ENCODE assay signal across 8 cellular contexts in genomic region chr6:53794073-53794719, GRCh38. TPM values are rescaled to one million over a fixed set of nuclear protein-coding genes. Genes with fewer than 3 reads are reported as not detected.
DNase-seq lines count a peak whose midpoint lies in the region; ATAC-seq and TF ChIP-seq lines count a peak whose summit lies in the region.

No MANE protein-coding gene starts in this region.

- DNase-seq in DMS53 treated with DMSO at 0.1 percent for 48 hours (lab: John Stamatoyannopoulos, UW; ENCODE audit: unreplicated experiment): peak; percentile 84
- peak; percentile 74 for DNase-seq in HT1080 (ENCODE audit: low read depth)
- DNase-seq in RKO (ENCODE audit: low spot score): peak; percentile 83
- peak; percentile 49 for DNase-seq in activated naive CD4-positive, alpha-beta T cell treated with anti-CD3 and anti-CD28 coated beads, Interleukin-2, amount 50 U/mL, for 16 hours
- peak; percentile 58 for DNase-seq in glutamatergic neuron
- DNase-seq in omental fat pad (ENCODE audit: low spot score): no peak
- peak; percentile 81 for DNase-seq in upper lobe of right lung

- peaks cover 17% of the 10 kb centered on the region for H3K9me3 Mint-ChIP-seq in glutamatergic neuron (ENCODE audit: unreplicated experiment)

- H3K27ac ChIP-seq in upper lobe of right lung: peak overlapping the region; percentile 72

- TF ChIP-seq CTCF in glutamatergic neuron (IDR thresholded peaks at IDR 0.05; ENCODE audit: partially characterized antibody, unreplicated experiment) (no peak), omental fat pad (IDR thresholded peaks at IDR 0.05) (no peak), upper lobe of right lung (IDR thresholded peaks at IDR 0.05) (peak; percentile 39)

- peak overlapping the region; percentile 11 for H3K27ac Mint-ChIP-seq in glutamatergic neuron (ENCODE audit: unreplicated experiment)

- no peaks in the 10 kb centered on the region for H3K36me3 Mint-ChIP-seq in glutamatergic neuron (ENCODE audit: unreplicated experiment)

- H3K4me3 Mint-ChIP-seq in glutamatergic neuron (ENCODE audit: unreplicated experiment): peak overlapping the region; percentile 99

- ATAC-seq in GM21447 (IDR thresholded peaks at IDR 0.05; ENCODE audit: unreplicated experiment): peak; percentile 49
- peak; percentile 60 for ATAC-seq in omental fat pad (ENCODE audit: low FRiP score)
- ATAC-seq in upper lobe of right lung: peak; percentile 72

- H3K4me1 ChIP-seq in upper lobe of right lung: peaks cover 11% of the 10 kb centered on the region

- intact Hi-C loops in upper lobe of right lung (cut with DNase I): no loop called here

- peaks cover 5% of the 10 kb centered on the region for H3K4me1 Mint-ChIP-seq in glutamatergic neuron (ENCODE audit: low read depth, unreplicated experiment)

- H3K9me3 ChIP-seq in upper lobe of right lung: no peaks in the 10 kb centered on the region

- peaks cover 12% of the 10 kb centered on the region for H3K27me3 Mint-ChIP-seq in glutamatergic neuron (ENCODE audit: unreplicated experiment)

- no peaks in the 10 kb centered on the region for H3K27me3 ChIP-seq in upper lobe of right lung

- peak overlapping the region; percentile 84 for H3K4me3 ChIP-seq in upper lobe of right lung

- H3K36me3 ChIP-seq in upper lobe of right lung: no peaks in the 10 kb centered on the region

RNA-seq across cellular contexts. Expression of gene LRRC1, which starts 0.6 kb away (rescaled TPM):
- 4.7 and 6.1 TPM in 2 replicates for total RNA-seq in HT1080 (2014; rRNA removed; shearing (Covaris generic))
- 4.5 and 4.9 TPM in 2 replicates for polyA plus RNA-seq in HT1080 (2015; cell fraction: cytosol; rRNA removed)
- 5.1 and 9.3 TPM in 2 replicates for polyA plus RNA-seq in HT1080 (2015; cell fraction: nucleus; rRNA removed)
- total RNA-seq in glutamatergic neuron (ENCODE audit: unreplicated experiment) (2.6 TPM), omental fat pad (10 to 100 TPM; 10.7 to 13.5 (median 13.0) TPM), upper lobe of right lung (22.3 TPM)
